Comparison of ENCODE assay signal across 1 cellular context in genomic region chr11:47577460-47578041, GRCh38.
TF ChIP-seq lines count a peak whose summit lies in the region.

No MANE protein-coding gene starts in this region.

TF ChIP-seq in HepG2, 621 proteins besides CTCF, POLR2A, EP300 and RAD21:
- TF ChIP-seq MYPOP (CRISPR knock-in tag; IDR thresholded peaks at IDR 0.05) (no peak), PATZ1 (CRISPR knock-in tag; IDR thresholded peaks at IDR 0.05) (no peak), KAT7 (CRISPR knock-in tag; IDR thresholded peaks at IDR 0.05; ENCODE audit: borderline replicate concordance) (no peak), AGO2 (optimal IDR thresholded peaks at IDR 0.05; ENCODE audit: low read depth, low read length) (peak; percentile 6), ATF7-NPFF (CRISPR knock-in tag; IDR thresholded peaks at IDR 0.05; ENCODE audit: low read depth) (no peak)
